Comparison of ENCODE assay signal across 1 cellular context in the genomic region with DNA sequence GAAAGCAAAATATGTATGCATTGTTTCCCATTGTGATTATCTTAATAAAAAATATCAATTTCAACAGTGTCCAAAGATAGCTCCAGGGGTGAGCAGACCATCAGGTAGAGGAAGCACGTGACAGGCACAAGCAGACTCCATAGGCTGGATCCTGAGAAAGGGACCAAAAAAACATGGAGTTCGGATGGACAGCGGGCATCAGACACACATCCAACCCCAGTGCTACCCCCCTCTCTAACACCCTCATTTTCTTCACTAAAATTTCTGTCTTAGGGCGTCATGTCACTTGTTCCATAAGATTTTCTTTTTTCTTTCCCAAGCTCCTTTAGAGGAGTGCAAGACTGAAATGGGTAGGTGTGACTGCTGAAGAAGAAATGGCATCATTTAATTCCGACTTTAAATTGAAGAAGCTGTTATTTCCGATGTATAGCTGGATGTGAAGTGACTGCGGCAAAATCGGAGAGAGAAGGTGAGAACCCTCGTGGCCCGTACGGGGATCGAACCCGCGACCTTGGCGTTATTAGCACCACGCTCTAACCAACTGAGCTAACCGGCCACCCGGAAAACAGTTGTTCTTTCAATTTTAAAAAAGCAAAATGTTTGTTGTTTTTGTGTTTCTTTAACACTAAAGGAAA.
TF ChIP-seq lines count a peak whose summit lies in the region.

No MANE protein-coding gene starts in this region.

TF ChIP-seq in HEK293, 187 proteins besides CTCF, POLR2A, EP300 and RAD21 (continued from another document and continues in another):
- TF ChIP-seq ZNF768 (tag by site-specific recombination; IDR thresholded peaks at IDR 0.05) (no peak), ZNF449 (tag by site-specific recombination; IDR thresholded peaks at IDR 0.05) (peak; percentile 26; the same call in 1 of the 2 replicates), ZNF175 (tag by site-specific recombination; IDR thresholded peaks at IDR 0.05) (no peak), SETDB1 (IDR thresholded peaks at IDR 0.05; ENCODE audit: insufficient read length, low read length) (no peak), ZNF324 (tag by site-specific recombination; IDR thresholded peaks at IDR 0.05) (0 out of 2 replicates have a peak, but pooled peaks have one; percentile 36), ZNF302 (tag by site-specific recombination; IDR thresholded peaks at IDR 0.05; ENCODE audit: low read depth) (no peak), ZNF37A (tag by site-specific recombination; IDR thresholded peaks at IDR 0.05) (no peak), ZNF610 (tag by site-specific recombination; IDR thresholded peaks at IDR 0.05; ENCODE audit: borderline replicate concordance) (no peak), ZNF280C (tag by site-specific recombination; IDR thresholded peaks at IDR 0.05) (no peak), ZNF174 (tag by site-specific recombination; IDR thresholded peaks at IDR 0.05) (no peak), KLF7 (tag by site-specific recombination; IDR thresholded peaks at IDR 0.05; ENCODE audit: borderline replicate concordance) (no peak), ZSCAN23 (tag by site-specific recombination; IDR thresholded peaks at IDR 0.05) (no peak), YY2 (tag by site-specific recombination; IDR thresholded peaks at IDR 0.05) (no peak), ZBTB21 (tag by site-specific recombination; IDR thresholded peaks at IDR 0.05) (no peak), ZNF792 (tag by site-specific recombination; IDR thresholded peaks at IDR 0.05) (no peak), ZNF214 (tag by site-specific recombination; IDR thresholded peaks at IDR 0.05; ENCODE audit: borderline replicate concordance) (no peak), ZBTB20 (tag by site-specific recombination; IDR thresholded peaks at IDR 0.05) (no peak), GLI4 (tag by site-specific recombination; IDR thresholded peaks at IDR 0.05) (no peak), KLF8 (tag by site-specific recombination; IDR thresholded peaks at IDR 0.05) (peak; percentile 53), ZNF654 (tag by site-specific recombination; IDR thresholded peaks at IDR 0.05; ENCODE audit: low read depth) (no peak), PRDM1 (tag by site-specific recombination; IDR thresholded peaks at IDR 0.05) (0 out of 2 replicates have a peak, but pooled peaks have one; percentile 33), ZNF473 (tag by site-specific recombination; IDR thresholded peaks at IDR 0.05) (no peak), ZNF555 (tag by site-specific recombination; conservative IDR thresholded peaks at IDR 0.05) (no peak), ZFP37 (tag by site-specific recombination; IDR thresholded peaks at IDR 0.05) (peak; percentile 79; the same call in 1 of the 2 replicates), HOXA7 (CRISPR knock-in tag; IDR thresholded peaks at IDR 0.05; ENCODE audit: borderline replicate concordance) (no peak), ZNF391 (tag by site-specific recombination; IDR thresholded peaks at IDR 0.05; ENCODE audit: borderline replicate concordance, low read depth) (peak; percentile 67; the same call in 1 of the 2 replicates), ZNF416 (tag by site-specific recombination; IDR thresholded peaks at IDR 0.05) (no peak), ZNF776 (tag by site-specific recombination; IDR thresholded peaks at IDR 0.05; ENCODE audit: borderline replicate concordance) (no peak), ZFP41 (tag by site-specific recombination; IDR thresholded peaks at IDR 0.05; ENCODE audit: borderline replicate concordance) (no peak), ZFP3 (tag by site-specific recombination; IDR thresholded peaks at IDR 0.05; ENCODE audit: low read depth) (no peak), ZNF426 (tag by site-specific recombination; IDR thresholded peaks at IDR 0.05) (no peak), ZNF514 (tag by site-specific recombination; IDR thresholded peaks at IDR 0.05) (no peak), ZNF354C (tag by site-specific recombination; IDR thresholded peaks at IDR 0.05; ENCODE audit: borderline replicate concordance, low read depth) (no peak), HOXD13 (CRISPR knock-in tag; IDR thresholded peaks at IDR 0.05; ENCODE audit: borderline replicate concordance) (no peak), TCF7L2 (IDR thresholded peaks at IDR 0.05; ENCODE audit: borderline replicate concordance, low read depth, low read length) (no peak), SALL2 (tag by site-specific recombination; IDR thresholded peaks at IDR 0.05; ENCODE audit: borderline replicate concordance) (no peak), ZNF311 (tag by site-specific recombination; IDR thresholded peaks at IDR 0.05; ENCODE audit: borderline replicate concordance) (no peak), SCRT2 (tag by site-specific recombination; IDR thresholded peaks at IDR 0.05) (0 out of 2 replicates have a peak, but pooled peaks have one; percentile 5), REPIN1 (tag by site-specific recombination; IDR thresholded peaks at IDR 0.05; ENCODE audit: low read depth) (no peak), ZNF112 (tag by site-specific recombination; IDR thresholded peaks at IDR 0.05) (no peak), ZNF571 (tag by site-specific recombination; IDR thresholded peaks at IDR 0.05) (no peak), ZNF157 (tag by site-specific recombination; IDR thresholded peaks at IDR 0.05) (no peak), IKZF3 (tag by site-specific recombination; IDR thresholded peaks at IDR 0.05) (no peak), ZNF423 (tag by site-specific recombination; IDR thresholded peaks at IDR 0.05) (no peak), ZNF121 (tag by site-specific recombination; IDR thresholded peaks at IDR 0.05) (no peak), HOXC10 (CRISPR knock-in tag; IDR thresholded peaks at IDR 0.05) (no peak), ZNF843 (tag by site-specific recombination; IDR thresholded peaks at IDR 0.05) (no peak), ZNF23 (tag by site-specific recombination; IDR thresholded peaks at IDR 0.05; ENCODE audit: borderline replicate concordance) (no peak), ZEB2 (tag by site-specific recombination; IDR thresholded peaks at IDR 0.05) (peak; percentile 46; the same call in 1 of the 2 replicates), ZNF704 (tag by site-specific recombination; IDR thresholded peaks at IDR 0.05) (no peak), ZNF292 (tag by site-specific recombination; IDR thresholded peaks at IDR 0.05; ENCODE audit: borderline replicate concordance, low read depth) (no peak), ZNF837 (tag by site-specific recombination; IDR thresholded peaks at IDR 0.05) (no peak), ZNF132 (tag by site-specific recombination; IDR thresholded peaks at IDR 0.05; ENCODE audit: borderline replicate concordance) (no peak), ZNF202 (tag by site-specific recombination; IDR thresholded peaks at IDR 0.05; ENCODE audit: borderline replicate concordance) (no peak), ZNF558 (tag by site-specific recombination; IDR thresholded peaks at IDR 0.05) (no peak)
- TF ChIP-seq, protein P1, sequence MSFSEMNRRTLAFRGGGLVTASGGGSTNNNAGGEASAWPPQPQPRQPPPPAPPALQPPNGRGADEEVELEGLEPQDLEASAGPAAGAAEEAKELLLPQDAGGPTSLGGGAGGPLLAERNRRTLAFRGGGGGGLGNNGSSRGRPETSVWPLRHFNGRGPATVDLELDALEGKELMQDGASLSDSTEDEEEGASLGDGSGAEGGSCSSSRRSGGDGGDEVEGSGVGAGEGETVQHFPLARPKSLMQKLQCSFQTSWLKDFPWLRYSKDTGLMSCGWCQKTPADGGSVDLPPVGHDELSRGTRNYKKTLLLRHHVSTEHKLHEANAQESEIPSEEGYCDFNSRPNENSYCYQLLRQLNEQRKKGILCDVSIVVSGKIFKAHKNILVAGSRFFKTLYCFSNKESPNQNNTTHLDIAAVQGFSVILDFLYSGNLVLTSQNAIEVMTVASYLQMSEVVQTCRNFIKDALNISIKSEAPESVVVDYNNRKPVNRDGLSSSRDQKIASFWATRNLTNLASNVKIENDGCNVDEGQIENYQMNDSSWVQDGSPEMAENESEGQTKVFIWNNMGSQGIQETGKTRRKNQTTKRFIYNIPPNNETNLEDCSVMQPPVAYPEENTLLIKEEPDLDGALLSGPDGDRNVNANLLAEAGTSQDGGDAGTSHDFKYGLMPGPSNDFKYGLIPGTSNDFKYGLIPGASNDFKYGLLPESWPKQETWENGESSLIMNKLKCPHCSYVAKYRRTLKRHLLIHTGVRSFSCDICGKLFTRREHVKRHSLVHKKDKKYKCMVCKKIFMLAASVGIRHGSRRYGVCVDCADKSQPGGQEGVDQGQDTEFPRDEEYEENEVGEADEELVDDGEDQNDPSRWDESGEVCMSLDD (tag by site-specific recombination; IDR thresholded peaks at IDR 0.05), result no peak
- TF ChIP-seq, protein P2, sequence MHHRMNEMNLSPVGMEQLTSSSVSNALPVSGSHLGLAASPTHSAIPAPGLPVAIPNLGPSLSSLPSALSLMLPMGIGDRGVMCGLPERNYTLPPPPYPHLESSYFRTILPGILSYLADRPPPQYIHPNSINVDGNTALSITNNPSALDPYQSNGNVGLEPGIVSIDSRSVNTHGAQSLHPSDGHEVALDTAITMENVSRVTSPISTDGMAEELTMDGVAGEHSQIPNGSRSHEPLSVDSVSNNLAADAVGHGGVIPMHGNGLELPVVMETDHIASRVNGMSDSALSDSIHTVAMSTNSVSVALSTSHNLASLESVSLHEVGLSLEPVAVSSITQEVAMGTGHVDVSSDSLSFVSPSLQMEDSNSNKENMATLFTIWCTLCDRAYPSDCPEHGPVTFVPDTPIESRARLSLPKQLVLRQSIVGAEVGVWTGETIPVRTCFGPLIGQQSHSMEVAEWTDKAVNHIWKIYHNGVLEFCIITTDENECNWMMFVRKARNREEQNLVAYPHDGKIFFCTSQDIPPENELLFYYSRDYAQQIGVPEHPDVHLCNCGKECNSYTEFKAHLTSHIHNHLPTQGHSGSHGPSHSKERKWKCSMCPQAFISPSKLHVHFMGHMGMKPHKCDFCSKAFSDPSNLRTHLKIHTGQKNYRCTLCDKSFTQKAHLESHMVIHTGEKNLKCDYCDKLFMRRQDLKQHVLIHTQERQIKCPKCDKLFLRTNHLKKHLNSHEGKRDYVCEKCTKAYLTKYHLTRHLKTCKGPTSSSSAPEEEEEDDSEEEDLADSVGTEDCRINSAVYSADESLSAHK (tag by site-specific recombination; IDR thresholded peaks at IDR 0.05), result no peak
- TF ChIP-seq, protein P3, sequence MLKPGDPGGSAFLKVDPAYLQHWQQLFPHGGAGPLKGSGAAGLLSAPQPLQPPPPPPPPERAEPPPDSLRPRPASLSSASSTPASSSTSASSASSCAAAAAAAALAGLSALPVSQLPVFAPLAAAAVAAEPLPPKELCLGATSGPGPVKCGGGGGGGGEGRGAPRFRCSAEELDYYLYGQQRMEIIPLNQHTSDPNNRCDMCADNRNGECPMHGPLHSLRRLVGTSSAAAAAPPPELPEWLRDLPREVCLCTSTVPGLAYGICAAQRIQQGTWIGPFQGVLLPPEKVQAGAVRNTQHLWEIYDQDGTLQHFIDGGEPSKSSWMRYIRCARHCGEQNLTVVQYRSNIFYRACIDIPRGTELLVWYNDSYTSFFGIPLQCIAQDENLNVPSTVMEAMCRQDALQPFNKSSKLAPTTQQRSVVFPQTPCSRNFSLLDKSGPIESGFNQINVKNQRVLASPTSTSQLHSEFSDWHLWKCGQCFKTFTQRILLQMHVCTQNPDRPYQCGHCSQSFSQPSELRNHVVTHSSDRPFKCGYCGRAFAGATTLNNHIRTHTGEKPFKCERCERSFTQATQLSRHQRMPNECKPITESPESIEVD (tag by site-specific recombination; IDR thresholded peaks at IDR 0.05), result no peak
- TF ChIP-seq, protein P4, sequence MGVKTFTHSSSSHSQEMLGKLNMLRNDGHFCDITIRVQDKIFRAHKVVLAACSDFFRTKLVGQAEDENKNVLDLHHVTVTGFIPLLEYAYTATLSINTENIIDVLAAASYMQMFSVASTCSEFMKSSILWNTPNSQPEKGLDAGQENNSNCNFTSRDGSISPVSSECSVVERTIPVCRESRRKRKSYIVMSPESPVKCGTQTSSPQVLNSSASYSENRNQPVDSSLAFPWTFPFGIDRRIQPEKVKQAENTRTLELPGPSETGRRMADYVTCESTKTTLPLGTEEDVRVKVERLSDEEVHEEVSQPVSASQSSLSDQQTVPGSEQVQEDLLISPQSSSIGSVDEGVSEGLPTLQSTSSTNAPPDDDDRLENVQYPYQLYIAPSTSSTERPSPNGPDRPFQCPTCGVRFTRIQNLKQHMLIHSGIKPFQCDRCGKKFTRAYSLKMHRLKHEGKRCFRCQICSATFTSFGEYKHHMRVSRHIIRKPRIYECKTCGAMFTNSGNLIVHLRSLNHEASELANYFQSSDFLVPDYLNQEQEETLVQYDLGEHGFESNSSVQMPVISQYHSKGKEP (tag by site-specific recombination; IDR thresholded peaks at IDR 0.05), result peak; percentile 44; the same call in 1 of the 2 replicates
